In genomic region chr16:27318399-27319256, GRCh38 we compare ENCODE assay signal across 1 cellular context.
TF ChIP-seq lines count a peak whose summit lies in the region.

No MANE protein-coding gene starts in this region.

TF ChIP-seq in K562, 482 proteins besides CTCF, POLR2A, EP300 and RAD21 (continued from another document):
- TF ChIP-seq ZBTB7A (IDR thresholded peaks at IDR 0.05; ENCODE audit: borderline replicate concordance, control insufficient read depth, low read depth, low read length) = no peak
- peak; percentile 97 for TF ChIP-seq ZFP36 (IDR thresholded peaks at IDR 0.05; ENCODE audit: low read depth, low read length, partially characterized antibody)
- TF ChIP-seq BCOR (IDR thresholded peaks at IDR 0.05) = peak; percentile 66
- no peak for TF ChIP-seq CXXC5 (CRISPR knock-in tag; IDR thresholded peaks at IDR 0.05)
- TF ChIP-seq CGGBP1 (CRISPR knock-in tag; IDR thresholded peaks at IDR 0.05) = no peak
- no peak for TF ChIP-seq TCF3 (CRISPR knock-in tag; IDR thresholded peaks at IDR 0.05)
- TF ChIP-seq CBFA2T2 (conservative IDR thresholded peaks at IDR 0.05) = no peak
- TF ChIP-seq SRSF3 (IDR thresholded peaks at IDR 0.05; ENCODE audit: insufficient read depth, low read length) = no peak
- TF ChIP-seq NEUROD1 (IDR thresholded peaks at IDR 0.05; ENCODE audit: borderline replicate concordance, low read depth, low read length, partially characterized antibody) = no peak
- no peak for TF ChIP-seq THRAP3 (IDR thresholded peaks at IDR 0.05; ENCODE audit: borderline replicate concordance)
- TF ChIP-seq, protein P1, sequence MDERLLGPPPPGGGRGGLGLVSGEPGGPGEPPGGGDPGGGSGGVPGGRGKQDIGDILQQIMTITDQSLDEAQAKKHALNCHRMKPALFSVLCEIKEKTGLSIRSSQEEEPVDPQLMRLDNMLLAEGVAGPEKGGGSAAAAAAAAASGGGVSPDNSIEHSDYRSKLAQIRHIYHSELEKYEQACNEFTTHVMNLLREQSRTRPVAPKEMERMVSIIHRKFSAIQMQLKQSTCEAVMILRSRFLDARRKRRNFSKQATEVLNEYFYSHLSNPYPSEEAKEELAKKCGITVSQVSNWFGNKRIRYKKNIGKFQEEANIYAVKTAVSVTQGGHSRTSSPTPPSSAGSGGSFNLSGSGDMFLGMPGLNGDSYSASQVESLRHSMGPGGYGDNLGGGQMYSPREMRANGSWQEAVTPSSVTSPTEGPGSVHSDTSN (CRISPR knock-in tag; IDR thresholded peaks at IDR 0.05; ENCODE audit: low read depth) = no peak
- TF ChIP-seq, protein P1 (tag; conservative IDR thresholded peaks at IDR 0.05; ENCODE audit: low read depth) = no peak
- peak; percentile 56; the same call in 1 of the 2 replicates for TF ChIP-seq SPI1 (IDR thresholded peaks at IDR 0.05; ENCODE audit: borderline replicate concordance, low read depth, low read length)
- no peak for TF ChIP-seq ETS1 (conservative IDR thresholded peaks at IDR 0.05; ENCODE audit: control insufficient read depth, low read depth, low read length)
- no peak for TF ChIP-seq ZMIZ1 (IDR thresholded peaks at IDR 0.05; ENCODE audit: low read depth in 2 of 2, low read length in 2 of 2)
- no peak for TF ChIP-seq MLX (CRISPR knock-in tag; conservative IDR thresholded peaks at IDR 0.05)
- peak; percentile 90 for TF ChIP-seq RBM25 (IDR thresholded peaks at IDR 0.05; ENCODE audit: low read depth, low read length, severe bottlenecking)
TF ChIP-seq in K562: peak in this region for 6.
